In genomic region chr16:66906916-66907836, GRCh38 we compare ENCODE assay signal across 32 cellular contexts. TPM values are rescaled to one million over a fixed set of nuclear protein-coding genes. Genes with fewer than 3 reads are reported as not detected.
DNase-seq lines count a peak whose midpoint lies in the region; ATAC-seq and TF ChIP-seq lines count a peak whose summit lies in the region.
"Had no signal": no experiment of that assay in that cellular context is flagged by ENCODE, and none has a peak within 500 bp of the region (broad histone marks: within the 10 kb centered on the region; RNA-seq: fewer than 3 reads in every experiment).

No MANE protein-coding gene starts in this region.

- H3K9me3 ChIP-seq in liver (ENCODE audit: control insufficient read depth in 4 of 4, low read length in 3 of 4) (no peaks in the 10 kb centered on the region), tibial artery (no peaks in the 10 kb centered on the region)
- H3K9me3 ChIP-seq: upper lobe of left lung had no signal

- no peaks in the 10 kb centered on the region for H3K9me3 Mint-ChIP-seq in natural killer cell treated with Interleukin-12 subunit alpha and Interleukin-12 subunit beta and Interleukin-15 and Interleukin-18, amount 100 ng/mL, for 72 hours
- H3K9me3 Mint-ChIP-seq in progenitor cell of endocrine pancreas (ENCODE audit: low read depth), result no peaks in the 10 kb centered on the region
- H3K9me3 Mint-ChIP-seq: activated CD4-positive, alpha-beta memory T cell treated with anti-CD3 and anti-CD28 coated beads, Interleukin-2, amount 10 ng/mL, durations not matched to agents 7 days and 5 days; activated naive CD4-positive, alpha-beta T cell treated with anti-CD3 and anti-CD28 coated beads, Interleukin-2, amount 50 U/mL, for 24 hours; CD4-positive, CD25-positive, alpha-beta regulatory T cell; HFFc6; naive thymus-derived CD4-positive, alpha-beta T cell; T-cell had no signal

- ATAC-seq in Right ventricle myocardium superior (ENCODE audit: poor library complexity) (peak; percentile 16), HG03280 (IDR thresholded peaks at IDR 0.05; ENCODE audit: unreplicated experiment) (no peak)
- no peak for ATAC-seq in natural killer cell treated with Interleukin-12 subunit alpha and Interleukin-12 subunit beta and Interleukin-15 and Interleukin-18, amount 100 ng/mL, for 72 hours
- ATAC-seq: GM12878; left lobe of liver; naive thymus-derived CD4-positive, alpha-beta T cell; Panc1; T-cell had no signal

- no peaks in the 10 kb centered on the region for H3K4me1 Mint-ChIP-seq in natural killer cell treated with Interleukin-12 subunit alpha and Interleukin-12 subunit beta and Interleukin-15 and Interleukin-18, amount 100 ng/mL, for 72 hours (ENCODE audit: low read depth in 2 of 2)
- peaks cover 6% of the 10 kb centered on the region for H3K4me1 Mint-ChIP-seq in progenitor cell of endocrine pancreas (ENCODE audit: low read depth)

- TF ChIP-seq CTCF in liver (IDR thresholded peaks at IDR 0.05; ENCODE audit: low read depth, low read length, missing input control), result no peak
- no peak for TF ChIP-seq CTCF in tibial artery (IDR thresholded peaks at IDR 0.05)
- TF ChIP-seq CTCF in progenitor cell of endocrine pancreas (IDR thresholded peaks at IDR 0.05; ENCODE audit: unreplicated experiment), result no peak

- peak; percentile 63 for DNase-seq in NCI-H82 (lab: John Stamatoyannopoulos, UW)
- no peak for DNase-seq in NCI-H82 treated with DMSO at 0.1 percent for 48 hours (lab: John Stamatoyannopoulos, UW; ENCODE audit: unreplicated experiment)
- peak; percentile 52 for DNase-seq in Right ventricle myocardium superior
- DNase-seq in tibial artery, result no peak
- DNase-seq in natural killer cell treated with Interleukin-12 subunit alpha and Interleukin-12 subunit beta and Interleukin-15 and Interleukin-18, amount 100 ng/mL, for 72 hours (ENCODE audit: low spot score), result no peak
- no peak for DNase-seq in progenitor cell of endocrine pancreas (ENCODE audit: low spot score, unreplicated experiment)
- DNase-seq: activated CD4-positive, alpha-beta memory T cell treated with anti-CD3 and anti-CD28 coated beads, Interleukin-2, amount 10 ng/mL, durations not matched to agents 7 days and 5 days; activated CD4-positive, CD25-positive, alpha-beta regulatory T cell treated with anti-CD3 and anti-CD28 coated beads, Interleukin-2, amount 50 U/mL, for 72 hours; activated CD8-positive, alpha-beta memory T cell treated with anti-CD3 and anti-CD28 coated beads, Interleukin-2, amount 50 U/mL, for 48 hours; amygdala; CD4-positive, CD25-positive, alpha-beta regulatory T cell; effector CD4-positive, alpha-beta T cell; foreskin fibroblast; GM23248; HFFc6; midbrain; naive thymus-derived CD4-positive, alpha-beta T cell; NCI-H510A; SIG-M5; stimulated activated CD4-positive, alpha-beta T cell treated with anti-CD3 and anti-CD28 coated beads, Interleukin-2, amount 100 ng/mL, for 24 hours; T-cell; upper lobe of left lung had no signal

- H3K4me3 ChIP-seq in liver (ENCODE audit: low read depth in 1 of 3, low read length in 3 of 3) (no peak overlapping the region), tibial artery (no peak overlapping the region)
- H3K4me3 ChIP-seq: GM12878, GM23248, hepatocyte, smooth muscle cell, upper lobe of left lung had no signal

- H3K4me3 Mint-ChIP-seq in natural killer cell treated with Interleukin-12 subunit alpha and Interleukin-12 subunit beta and Interleukin-15 and Interleukin-18, amount 100 ng/mL, for 72 hours, result no peak overlapping the region
- no peak overlapping the region for H3K4me3 Mint-ChIP-seq in progenitor cell of endocrine pancreas (ENCODE audit: low read depth)
- H3K4me3 Mint-ChIP-seq: activated CD4-positive, alpha-beta memory T cell treated with anti-CD3 and anti-CD28 coated beads, Interleukin-2, amount 10 ng/mL, durations not matched to agents 7 days and 5 days; activated naive CD4-positive, alpha-beta T cell treated with anti-CD3 and anti-CD28 coated beads, Interleukin-2, amount 50 U/mL, for 24 hours; HFFc6 had no signal

- no peak overlapping the region for H3K9ac ChIP-seq in liver (ENCODE audit: low read depth in 1 of 2, low read length in 2 of 2)
- H3K9ac ChIP-seq: GM23248 had no signal

- H3K27me3 ChIP-seq in liver (ENCODE audit: control insufficient read depth in 4 of 4, insufficient read depth in 4 of 4, low read length in 3 of 4), result no peaks in the 10 kb centered on the region
- no peaks in the 10 kb centered on the region for H3K27me3 ChIP-seq in tibial artery
- H3K27me3 ChIP-seq: hepatocyte, upper lobe of left lung had no signal

- 75% methylated on average over 7 of the region's 7 CpGs for WGBS in liver

- H3K27ac ChIP-seq in liver (ENCODE audit: low read depth in 1 of 2, low read length in 2 of 2), result no peak overlapping the region
- H3K27ac ChIP-seq in tibial artery, result peak overlapping the region; percentile 86 to 91
- H3K27ac ChIP-seq: 22Rv1, GM23248 had no signal

- H3K36me3 ChIP-seq in liver (ENCODE audit: control insufficient read depth in 4 of 4, insufficient read depth in 3 of 4, low read depth in 1 of 4, low read length in 3 of 4) (no peaks in the 10 kb centered on the region), tibial artery (no peaks in the 10 kb centered on the region)
- H3K36me3 ChIP-seq: upper lobe of left lung had no signal

- TF ChIP-seq RAD21 in liver (IDR thresholded peaks at IDR 0.05), result no peak

- intact Hi-C loops in Right ventricle myocardium superior (cut with DNase I) (loop anchor here (2.0 kb wide), 1 partner anchor 16 kb away; no protein-coding TSS in a partner anchor), tibial artery (cut with DNase I; ENCODE audit: low total_unique reads) (no loop called here)

- H3K27me3 Mint-ChIP-seq in natural killer cell treated with Interleukin-12 subunit alpha and Interleukin-12 subunit beta and Interleukin-15 and Interleukin-18, amount 100 ng/mL, for 72 hours, result no peaks in the 10 kb centered on the region
- H3K27me3 Mint-ChIP-seq in progenitor cell of endocrine pancreas, result peaks cover 15% of the 10 kb centered on the region
- H3K27me3 Mint-ChIP-seq: activated CD4-positive, alpha-beta memory T cell treated with anti-CD3 and anti-CD28 coated beads, Interleukin-2, amount 10 ng/mL, durations not matched to agents 7 days and 5 days; activated naive CD4-positive, alpha-beta T cell treated with anti-CD3 and anti-CD28 coated beads, Interleukin-2, amount 50 U/mL, for 24 hours; naive thymus-derived CD4-positive, alpha-beta T cell; T-cell had no signal

- H3K27ac Mint-ChIP-seq in natural killer cell treated with Interleukin-12 subunit alpha and Interleukin-12 subunit beta and Interleukin-15 and Interleukin-18, amount 100 ng/mL, for 72 hours, result no peak overlapping the region
- no peak overlapping the region for H3K27ac Mint-ChIP-seq in progenitor cell of endocrine pancreas
- H3K27ac Mint-ChIP-seq: activated CD4-positive, alpha-beta memory T cell treated with anti-CD3 and anti-CD28 coated beads, Interleukin-2, amount 10 ng/mL, durations not matched to agents 7 days and 5 days; activated naive CD4-positive, alpha-beta T cell treated with anti-CD3 and anti-CD28 coated beads, Interleukin-2, amount 50 U/mL, for 24 hours; HFFc6 had no signal

- H3K36me3 Mint-ChIP-seq in natural killer cell treated with Interleukin-12 subunit alpha and Interleukin-12 subunit beta and Interleukin-15 and Interleukin-18, amount 100 ng/mL, for 72 hours, result no peaks in the 10 kb centered on the region
- H3K36me3 Mint-ChIP-seq in progenitor cell of endocrine pancreas (ENCODE audit: insufficient read depth), result no peaks in the 10 kb centered on the region
- H3K36me3 Mint-ChIP-seq: activated naive CD4-positive, alpha-beta T cell treated with anti-CD3 and anti-CD28 coated beads, Interleukin-2, amount 50 U/mL, for 24 hours; CD4-positive, CD25-positive, alpha-beta regulatory T cell; naive thymus-derived CD4-positive, alpha-beta T cell; T-cell had no signal

- no peaks in the 10 kb centered on the region for H3K4me1 ChIP-seq in liver (ENCODE audit: control insufficient read depth in 4 of 4, insufficient read depth in 4 of 4, low read length in 3 of 4)
- H3K4me1 ChIP-seq in tibial artery, result peaks cover 3 to 75% (median 47%) of the 10 kb centered on the region in 4 donors

TF ChIP-seq in liver, 16 proteins besides CTCF, POLR2A, EP300 and RAD21:
- TF ChIP-seq NR2F2 (IDR thresholded peaks at IDR 0.05) (peak; percentile 65), FOXA2 (IDR thresholded peaks at IDR 0.05) (no peak)

RNA-seq across cellular contexts. Expression of gene CDH16, which starts 11.5 kb away (rescaled TPM):
- total RNA-seq in Right ventricle myocardium superior (0.13 TPM), liver (under 1 TPM in 1 of 2 donors, not detected in 1; 0.56 TPM), progenitor cell of endocrine pancreas (not detected in 2 replicates)
- polyA plus RNA-seq in liver, result not detected
- not detected for total RNA-seq in natural killer cell treated with Interleukin-12 subunit alpha and Interleukin-12 subunit beta and Interleukin-15 and Interleukin-18, amount 100 ng/mL, for 72 hours
- total RNA-seq: activated CD4-positive, alpha-beta memory T cell treated with anti-CD3 and anti-CD28 coated beads, Interleukin-2, amount 10 ng/mL, durations not matched to agents 7 days and 5 days; CD4-positive, CD25-positive, alpha-beta regulatory T cell; GM12878; GM23248; left lobe of liver; naive thymus-derived CD4-positive, alpha-beta T cell; omental fat pad; smooth muscle cell; T-cell had no signal
- polyA plus RNA-seq: CD4-positive, CD25-positive, alpha-beta regulatory T cell; GM23248; naive thymus-derived CD4-positive, alpha-beta T cell; smooth muscle cell had no signal

RNA-seq across cellular contexts. Expression of gene RRAD, which starts 18.2 kb away (rescaled TPM):
- total RNA-seq in Right ventricle myocardium superior (95.4 TPM), liver (under 1 TPM; 0.14 to 0.50 TPM), progenitor cell of endocrine pancreas (0.27 and 0.36 TPM in 2 replicates)
- polyA plus RNA-seq in liver, result under 1 TPM; 0.58 to 0.61 TPM
- total RNA-seq in natural killer cell treated with Interleukin-12 subunit alpha and Interleukin-12 subunit beta and Interleukin-15 and Interleukin-18, amount 100 ng/mL, for 72 hours, result 10 to 100 TPM in 1 of 2 donors, 1 to 10 TPM in 1; 2.3 to 12.8 TPM
- polyA plus RNA-seq: CD4-positive, CD25-positive, alpha-beta regulatory T cell; naive thymus-derived CD4-positive, alpha-beta T cell had no signal

RNA-seq across cellular contexts. Expression of gene PDP2, which starts 26.9 kb away (rescaled TPM):
- 3.3 TPM for total RNA-seq in Right ventricle myocardium superior
- total RNA-seq in liver, result 1 to 10 TPM; 7.8 to 9.4 TPM
- 1 to 10 TPM; 2.3 to 4.4 TPM for polyA plus RNA-seq in liver
- 10 to 100 TPM; 28.0 to 35.0 TPM for total RNA-seq in natural killer cell treated with Interleukin-12 subunit alpha and Interleukin-12 subunit beta and Interleukin-15 and Interleukin-18, amount 100 ng/mL, for 72 hours
- 17.0 and 20.0 TPM in 2 replicates for total RNA-seq in progenitor cell of endocrine pancreas

RNA-seq across cellular contexts. Expression of gene CIAO2B, which starts 27.0 kb away (rescaled TPM):
- 103 TPM for total RNA-seq in Right ventricle myocardium superior
- total RNA-seq in liver, result 10 to 100 TPM; 51.1 to 52.5 TPM
- 100 to 1,000 TPM; 120 TPM for polyA plus RNA-seq in liver
- 100 to 1,000 TPM; 147 to 153 TPM for total RNA-seq in natural killer cell treated with Interleukin-12 subunit alpha and Interleukin-12 subunit beta and Interleukin-15 and Interleukin-18, amount 100 ng/mL, for 72 hours
- total RNA-seq in progenitor cell of endocrine pancreas, result 58.1 and 59.9 TPM in 2 replicates

RNA-seq across cellular contexts. Expression of gene CES2, which starts 28.1 kb away (rescaled TPM):
- 114 TPM for total RNA-seq in Right ventricle myocardium superior
- total RNA-seq in liver, result 100 to 1,000 TPM in 1 of 2 donors, 10 to 100 TPM in 1; 21.2 to 200 TPM
- polyA plus RNA-seq in liver, result 100 to 1,000 TPM; 173 to 190 TPM
- 10 to 100 TPM; 27.7 to 36.7 TPM for total RNA-seq in natural killer cell treated with Interleukin-12 subunit alpha and Interleukin-12 subunit beta and Interleukin-15 and Interleukin-18, amount 100 ng/mL, for 72 hours
- 39.2 and 43.9 TPM in 2 replicates for total RNA-seq in progenitor cell of endocrine pancreas

Comparison
In these comparisons a context has a peak if more than half of its experiments do, and no peak if none do; other contexts are left out.
1. DNase-seq: peak in NCI-H82 (single experiment) and Right ventricle myocardium superior (single experiment); none in NCI-H82 treated with DMSO at 0.1 percent for 48 hours (single experiment), tibial artery (0 of 2), natural killer cell treated with Interleukin-12 subunit alpha and Interleukin-12 subunit beta and Interleukin-15 and Interleukin-18, amount 100 ng/mL, for 72 hours (single experiment) and progenitor cell of endocrine pancreas (single experiment).
2. H3K27ac ChIP-seq: peak in tibial artery (2 of 2); none in liver (0 of 2).